In the genomic region with DNA sequence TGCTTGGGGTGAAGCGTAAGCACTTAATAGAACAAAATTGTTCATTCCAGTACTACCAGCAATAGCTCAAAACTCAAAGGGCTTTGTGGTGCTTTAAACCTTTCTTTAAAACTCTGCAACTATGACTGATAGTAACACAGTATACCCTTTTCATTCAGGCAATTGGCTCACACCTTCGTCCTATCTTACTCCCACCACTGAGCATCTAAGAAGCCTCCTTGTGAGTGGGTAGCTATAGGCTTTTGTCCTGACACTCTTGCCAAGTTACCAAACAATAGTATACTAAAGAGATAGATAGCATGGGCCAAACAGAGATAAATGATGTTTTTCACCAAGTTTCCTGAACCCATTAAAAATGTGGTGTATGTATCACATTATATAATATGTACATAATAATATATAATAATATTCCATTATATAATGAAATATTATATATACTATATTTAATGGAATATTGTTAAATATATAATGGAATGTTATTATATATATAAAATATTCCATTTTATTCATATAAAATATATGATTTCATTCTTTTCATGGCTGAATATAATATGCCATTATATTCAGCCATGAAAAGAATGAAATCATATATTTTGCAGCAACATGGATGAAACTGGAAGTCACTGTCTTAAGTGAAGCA, we compare ENCODE assay signal across 18 cellular contexts.
DNase-seq lines count a peak whose midpoint lies in the region; ATAC-seq, FAIRE-seq and TF ChIP-seq lines count a peak whose summit lies in the region.
"Had no signal": no experiment of that assay in that cellular context is flagged by ENCODE, and none has a peak within 500 bp of the region (broad histone marks: within the 10 kb centered on the region; RNA-seq: fewer than 3 reads in every experiment).

No MANE protein-coding gene starts in this region.

- no peaks in the 10 kb centered on the region for H4K20me1 ChIP-seq in Loucy (ENCODE audit: insufficient read depth, low read length, poor library complexity, severe bottlenecking)

- H3K27ac ChIP-seq in A549: peak overlapping the region; percentile 77
- H3K27ac ChIP-seq: C4-2B, KMS-11 had no signal

- TF ChIP-seq EP300 in A549 (IDR thresholded peaks at IDR 0.05): no peak

- no peak for TF ChIP-seq POLR2A in A549 (IDR thresholded peaks at IDR 0.05; ENCODE audit: low read length)

- H3K27me3 ChIP-seq in Loucy (ENCODE audit: insufficient read depth, low read length, poor library complexity, severe bottlenecking) (no peaks in the 10 kb centered on the region), adipocyte (replicated peaks; ENCODE audit: control insufficient read depth, insufficient read depth, low read length) (no peaks in the 10 kb centered on the region)

- TF ChIP-seq CTCF in A549 (IDR thresholded peaks at IDR 0.05) (no peak), Loucy (conservative IDR thresholded peaks at IDR 0.05; ENCODE audit: low read length) (no peak), progenitor cell of endocrine pancreas (IDR thresholded peaks at IDR 0.05; ENCODE audit: unreplicated experiment) (no peak), glutamatergic neuron (IDR thresholded peaks at IDR 0.05; ENCODE audit: partially characterized antibody, unreplicated experiment) (no peak)

- H3K36me3 Mint-ChIP-seq in progenitor cell of endocrine pancreas (ENCODE audit: insufficient read depth) (no peaks in the 10 kb centered on the region), glutamatergic neuron (ENCODE audit: unreplicated experiment) (no peaks in the 10 kb centered on the region)

- no peak for TF ChIP-seq RAD21 in A549 (conservative IDR thresholded peaks at IDR 0.05 in 1 of 2, IDR thresholded peaks at IDR 0.05 in 1 of 2)

- POLR2A ChIA-PET in A549 (lab: Yijun Ruan, JAX): interaction anchor here (0.6 to 2.1 kb wide), 3 partner anchors 34 to 220 kb away, joined by 3 to 5 read pairs (median 4); no protein-coding TSS in a partner anchor

- FAIRE-seq in A549 (lab: Jason Lieb, UNC): no peak
- FAIRE-seq: GM12892 had no signal

- peak overlapping the region; percentile 65 for H3K4me2 ChIP-seq in A549
- no peak overlapping the region for H3K4me2 ChIP-seq in Loucy (ENCODE audit: low read depth, low read length, poor library complexity, severe bottlenecking)
- H3K4me2 ChIP-seq: KMS-11 had no signal

- H3K4me3 ChIP-seq in A549 (no peak overlapping the region), Loucy (ENCODE audit: low read length, poor library complexity, severe bottlenecking) (no peak overlapping the region), adipocyte (ENCODE audit: low read length) (no peak overlapping the region)

- H3K9me2 ChIP-seq in Loucy (replicated peaks; ENCODE audit: low read depth, low read length): no peaks in the 10 kb centered on the region

- peak; percentile 51 to 71; a peak in 5 of 6 replicates for ATAC-seq in A549

- no peaks in the 10 kb centered on the region for H3K27me3 Mint-ChIP-seq in progenitor cell of endocrine pancreas
- peaks cover 1% of the 10 kb centered on the region for H3K27me3 Mint-ChIP-seq in glutamatergic neuron (ENCODE audit: unreplicated experiment)

- H3K9ac ChIP-seq in Loucy (ENCODE audit: low read depth, low read length, poor library complexity, severe bottlenecking): no peak overlapping the region
- peak overlapping the region; percentile 10 for H3K9ac ChIP-seq in adipocyte (ENCODE audit: low read length)
- H3K9ac ChIP-seq: KMS-11 had no signal

- CTCF ChIA-PET in A549 (lab: Yijun Ruan, JAX): interaction anchor here (1.2 kb wide), 2 partner anchors 43 to 219 kb away, joined by 3 to 6 read pairs; no protein-coding TSS in a partner anchor

- H3K9me3 Mint-ChIP-seq in progenitor cell of endocrine pancreas (ENCODE audit: low read depth) (no peaks in the 10 kb centered on the region), glutamatergic neuron (ENCODE audit: unreplicated experiment) (no peaks in the 10 kb centered on the region)
- H3K9me3 Mint-ChIP-seq: HFFc6 had no signal

- H3K9me3 ChIP-seq in A549 (no peaks in the 10 kb centered on the region), Loucy (ENCODE audit: insufficient read depth, low read depth, low read length) (no peaks in the 10 kb centered on the region), adipocyte (ENCODE audit: control insufficient read depth, low read length) (no peaks in the 10 kb centered on the region)

- peak overlapping the region; percentile 71 for H3K27ac Mint-ChIP-seq in progenitor cell of endocrine pancreas
- H3K27ac Mint-ChIP-seq in glutamatergic neuron (ENCODE audit: unreplicated experiment): no peak overlapping the region
- H3K27ac Mint-ChIP-seq: HFFc6 had no signal

- H3F3A ChIP-seq in Loucy (ENCODE audit: low read depth): no peaks in the 10 kb centered on the region

- no peaks in the 10 kb centered on the region for H3K79me2 ChIP-seq in Loucy (ENCODE audit: insufficient read depth, low read length)

- 0 out of 2 replicates have a peak overlapping the region, but pooled peaks have one; percentile 2 for H2AFZ ChIP-seq in Loucy (ENCODE audit: low read length)

- H3K4me1 ChIP-seq in A549 (peaks cover 34% of the 10 kb centered on the region), Loucy (ENCODE audit: insufficient read depth, low read length, poor library complexity, severe bottlenecking) (no peaks in the 10 kb centered on the region), adipocyte (ENCODE audit: control insufficient read depth, insufficient read depth, low read length) (peaks cover 19% of the 10 kb centered on the region)

- 38% methylated on average over 2 of the region's 2 CpGs for WGBS in A549 (ENCODE audit: missing lambda C conversion rate)

- DNase-seq in A549 (ENCODE audit: low read depth in 1 of 2, low spot score in 1 of 2): no peak
- DNase-seq in adipocyte (ENCODE audit: low read depth): no peak
- no peak for DNase-seq in progenitor cell of endocrine pancreas (ENCODE audit: low spot score, unreplicated experiment)
- DNase-seq in inferior parietal cortex (ENCODE audit: extremely low spot score): no peak
- DNase-seq in glutamatergic neuron: no peak
- no peak for DNase-seq in Kasumi-1 (lab: John Stamatoyannopoulos, UW)
- no peak for DNase-seq in SHP77 (lab: John Stamatoyannopoulos, UW)
- DNase-seq: HFFc6, MM.1S, NCI-H1092 treated with DMSO at 0.1 percent for 48 hours, NCI-H2081 treated with DMSO at 0.1 percent for 48 hours, NCI-H2227 treated with DMSO at 0.1 percent for 48 hours, NCI-H524, SHP77 treated with DMSO at 0.1 percent for 48 hours had no signal

- H3K4me1 Mint-ChIP-seq in progenitor cell of endocrine pancreas (ENCODE audit: low read depth) (peaks cover 9% of the 10 kb centered on the region), glutamatergic neuron (ENCODE audit: low read depth, unreplicated experiment) (no peaks in the 10 kb centered on the region)

- H3K36me3 ChIP-seq in Loucy (ENCODE audit: insufficient read depth, low read length) (no peaks in the 10 kb centered on the region), adipocyte (ENCODE audit: control insufficient read depth, insufficient read depth, low read length, severe bottlenecking) (no peaks in the 10 kb centered on the region)

- no peak overlapping the region for H3K4me3 Mint-ChIP-seq in progenitor cell of endocrine pancreas (ENCODE audit: low read depth)
- no peak overlapping the region for H3K4me3 Mint-ChIP-seq in glutamatergic neuron (ENCODE audit: unreplicated experiment)
- H3K4me3 Mint-ChIP-seq: HFFc6 had no signal

TF ChIP-seq in A549, 52 proteins besides CTCF, POLR2A, EP300 and RAD21:
- no peak for TF ChIP-seq EHMT2 (IDR thresholded peaks at IDR 0.05; ENCODE audit: low read depth)
- TF ChIP-seq, protein P1, sequence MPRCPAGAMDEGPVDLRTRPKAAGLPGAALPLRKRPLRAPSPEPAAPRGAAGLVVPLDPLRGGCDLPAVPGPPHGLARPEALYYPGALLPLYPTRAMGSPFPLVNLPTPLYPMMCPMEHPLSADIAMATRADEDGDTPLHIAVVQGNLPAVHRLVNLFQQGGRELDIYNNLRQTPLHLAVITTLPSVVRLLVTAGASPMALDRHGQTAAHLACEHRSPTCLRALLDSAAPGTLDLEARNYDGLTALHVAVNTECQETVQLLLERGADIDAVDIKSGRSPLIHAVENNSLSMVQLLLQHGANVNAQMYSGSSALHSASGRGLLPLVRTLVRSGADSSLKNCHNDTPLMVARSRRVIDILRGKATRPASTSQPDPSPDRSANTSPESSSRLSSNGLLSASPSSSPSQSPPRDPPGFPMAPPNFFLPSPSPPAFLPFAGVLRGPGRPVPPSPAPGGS (IDR thresholded peaks at IDR 0.05): 0 out of 3 replicates have a peak, but pooled peaks have one; percentile 11
- TF ChIP-seq NFE2L2 (conservative IDR thresholded peaks at IDR 0.05; ENCODE audit: low read length): no peak
